Comparison of ENCODE assay signal across 25 cellular contexts in genomic region chr3:121681792-121682191, GRCh38.
"Had no signal": no experiment of that assay in that cellular context is flagged by ENCODE, and none has a peak within 500 bp of the region (broad histone marks: within the 10 kb centered on the region; RNA-seq: fewer than 3 reads in every experiment).

No MANE protein-coding gene starts in this region.

- H3K9me3 ChIP-seq: colonic mucosa had no signal

- H3K4me3 ChIP-seq: colonic mucosa, esophagus squamous epithelium had no signal

- H3K4me1 Mint-ChIP-seq: activated B cell treated with CpG ODN at 0.5 μM for 24 hours; activated CD4-positive, alpha-beta T cell treated with anti-CD3 and anti-CD28 coated beads, Interleukin-2, amount 10 ng/mL, durations not matched to agents 7 days and 5 days had no signal

- H3K4me1 ChIP-seq: colonic mucosa, esophagus squamous epithelium had no signal

- ATAC-seq: activated CD8-positive, alpha-beta memory T cell treated with anti-CD3 and anti-CD28 coated beads, Interleukin-2, amount 10 ng/mL, durations not matched to agents 7 days and 5 days; SK-N-SH treated with all-trans-retinoic acid at 6 μM for 48 hours; T-helper 17 cell had no signal

- H3K4me3 Mint-ChIP-seq: activated B cell treated with CpG ODN at 0.5 μM for 24 hours; activated CD4-positive, alpha-beta memory T cell treated with anti-CD3 and anti-CD28 coated beads, Interleukin-2, amount 10 ng/mL, durations not matched to agents 7 days and 5 days; activated CD4-positive, alpha-beta T cell treated with anti-CD3 and anti-CD28 coated beads, Interleukin-2, amount 10 ng/mL, durations not matched to agents 7 days and 5 days; activated CD8-positive, alpha-beta memory T cell treated with anti-CD3 and anti-CD28 coated beads, Interleukin-2, amount 10 ng/mL, durations not matched to agents 7 days and 5 days; activated naive CD8-positive, alpha-beta T cell; activated T-cell treated with anti-CD3 and anti-CD28 coated beads, Interleukin-2, amount 50 U/mL, for 24 hours; T-helper 17 cell; T-helper 2 cell treated with Interferon-gamma antibody and Interleukin-4, amounts not matched to agents 5 μg/mL and 100 μg/mL, for 36 hours had no signal

- H3K27ac ChIP-seq: brain microvascular endothelial cell, colonic mucosa, epithelial cell of prostate, esophagus squamous epithelium, WERI-Rb-1 had no signal

- H3K27me3 Mint-ChIP-seq: activated B cell treated with CpG ODN at 0.5 μM for 24 hours; activated CD4-positive, alpha-beta memory T cell treated with anti-CD3 and anti-CD28 coated beads, Interleukin-2, amount 10 ng/mL, durations not matched to agents 7 days and 5 days; activated CD4-positive, alpha-beta T cell treated with anti-CD3 and anti-CD28 coated beads, Interleukin-2, amount 10 ng/mL, durations not matched to agents 7 days and 5 days; activated CD8-positive, alpha-beta memory T cell treated with anti-CD3 and anti-CD28 coated beads, Interleukin-2, amount 10 ng/mL, durations not matched to agents 7 days and 5 days; activated naive CD8-positive, alpha-beta T cell; activated T-cell treated with anti-CD3 and anti-CD28 coated beads, Interleukin-2, amount 50 U/mL, for 24 hours; T-helper 17 cell had no signal

- DNase-seq: activated B cell treated with CpG ODN at 0.5 μM for 24 hours; activated CD4-positive, alpha-beta memory T cell treated with anti-CD3 and anti-CD28 coated beads, Interleukin-2, amount 10 ng/mL, durations not matched to agents 7 days and 5 days; activated CD4-positive, alpha-beta T cell treated with anti-CD3 and anti-CD28 coated beads, Interleukin-2, amount 10 ng/mL, durations not matched to agents 7 days and 5 days; activated CD4-positive, alpha-beta T cell treated with anti-CD3 and anti-CD28 coated beads, Interleukin-2, amount 50 U/mL, for 4 hours; activated CD8-positive, alpha-beta memory T cell treated with anti-CD3 and anti-CD28 coated beads, Interleukin-2, amount 10 ng/mL, durations not matched to agents 7 days and 5 days; activated CD8-positive, alpha-beta memory T cell treated with anti-CD3 and anti-CD28 coated beads, Interleukin-2, amount 50 U/mL, for 4 hours; activated gamma-delta T cell treated with Interleukin-2 at 50 U/mL for 16 hours; activated T-cell treated with anti-CD3 and anti-CD28 coated beads, Interleukin-2, amount 50 U/mL, for 24 hours; amniotic stem cell; anterior cingulate cortex; brain microvascular endothelial cell; central memory CD4-positive, alpha-beta T cell; cerebellar nuclear complex; colonic mucosa; effector CD8-positive, alpha-beta T cell; esophagus squamous epithelium; foreskin melanocyte; hippocampal formation; T-helper 17 cell; T1000; WERI-Rb-1 had no signal

- H3K27ac Mint-ChIP-seq: activated B cell treated with CpG ODN at 0.5 μM for 24 hours; activated CD4-positive, alpha-beta memory T cell treated with anti-CD3 and anti-CD28 coated beads, Interleukin-2, amount 10 ng/mL, durations not matched to agents 7 days and 5 days; activated CD4-positive, alpha-beta T cell treated with anti-CD3 and anti-CD28 coated beads, Interleukin-2, amount 10 ng/mL, durations not matched to agents 7 days and 5 days; activated CD8-positive, alpha-beta memory T cell treated with anti-CD3 and anti-CD28 coated beads, Interleukin-2, amount 10 ng/mL, durations not matched to agents 7 days and 5 days; activated naive CD8-positive, alpha-beta T cell; activated T-cell treated with anti-CD3 and anti-CD28 coated beads, Interleukin-2, amount 50 U/mL, for 24 hours; T-helper 17 cell; T-helper 2 cell treated with Interferon-gamma antibody and Interleukin-4, amounts not matched to agents 5 μg/mL and 100 μg/mL, for 36 hours had no signal

- H3K27me3 ChIP-seq: brain microvascular endothelial cell, colonic mucosa, esophagus squamous epithelium had no signal
